8 cellular contexts compared by ENCODE assay signal in the genomic region with DNA sequence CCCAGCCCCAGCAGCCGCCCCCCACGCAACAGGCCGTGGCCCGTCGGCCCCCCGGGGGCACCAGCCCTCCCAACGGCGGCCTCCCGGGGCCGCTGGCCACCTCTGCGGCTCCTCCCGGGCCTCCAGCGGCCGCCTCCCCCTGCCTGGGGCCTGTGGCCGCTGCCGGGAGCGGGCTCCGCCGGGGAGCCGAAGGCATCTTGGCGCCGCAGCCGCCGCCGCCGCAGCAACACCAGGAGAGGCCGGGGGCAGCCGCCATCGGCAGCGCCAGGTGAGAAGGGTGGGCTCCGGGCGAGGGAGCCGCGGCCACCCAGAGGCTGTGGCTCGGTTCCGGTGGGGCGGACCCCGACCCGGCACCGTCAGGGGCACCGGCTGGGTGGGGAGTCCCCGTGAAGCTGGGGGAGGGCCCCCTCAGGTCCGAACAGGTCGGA. TPM values are rescaled to one million over a fixed set of nuclear protein-coding genes. Genes with fewer than 3 reads are reported as not detected.
DNase-seq lines count a peak whose midpoint lies in the region; ATAC-seq and TF ChIP-seq lines count a peak whose summit lies in the region.

No MANE protein-coding gene starts in this region.

- CTCF ChIA-PET in activated CD4-positive, alpha-beta T cell treated with anti-CD3 and anti-CD28 coated beads for 36 hours (lab: Charles Lee): interaction anchor here (1.5 kb wide), 1 partner anchor 40 kb away, joined by 3 read pairs; no protein-coding TSS in a partner anchor

- H3K4me1 Mint-ChIP-seq in activated CD4-positive, alpha-beta T cell treated with anti-CD3 and anti-CD28 coated beads for 36 hours: peaks cover 45% of the 10 kb centered on the region

- no peak overlapping the region for H2AFZ ChIP-seq in mesenchymal stem cell (ENCODE audit: low read depth, low read length)

- H3K4me3 ChIP-seq in Jurkat, Clone E6-1 (ENCODE audit: low read length): peak overlapping the region; percentile 97
- peak overlapping the region; percentile 79 to 95 for H3K4me3 ChIP-seq in cardiac fibroblast (replicated peaks in 1 of 2; ENCODE audit: low read depth in 2 of 2, low read length in 2 of 2)
- H3K4me3 ChIP-seq in mesenchymal stem cell (ENCODE audit: insufficient read depth in 1 of 2, low read depth in 1 of 2, low read length in 2 of 2): peak overlapping the region; percentile 88 to 95

- peak overlapping the region in 1 of 2 experiments; percentile 97 for H3K23ac ChIP-seq in mesenchymal stem cell (ENCODE audit: low read length in 2 of 2)

- H2BK12ac ChIP-seq in mesenchymal stem cell (ENCODE audit: low read length in 2 of 2): peak overlapping the region in 1 of 2 experiments; percentile 29

- peak overlapping the region; percentile 72 for H3K27ac ChIP-seq in mesenchymal stem cell (ENCODE audit: low read length, poor library complexity, severe bottlenecking)

- peak overlapping the region; percentile 81 for H2BK5ac ChIP-seq in mesenchymal stem cell (ENCODE audit: low read depth, low read length, poor library complexity, severe bottlenecking)

- POLR2A ChIA-PET in activated CD4-positive, alpha-beta T cell treated with anti-CD3 and anti-CD28 coated beads for 36 hours (lab: Charles Lee): interaction anchor here (0.7 to 4.3 kb wide), 5 partner anchors 15 to 526 kb away, joined by 3 to 33 read pairs (median 7); a partner anchor contains a TSS

- no peak for DNase-seq in activated CD4-positive, alpha-beta T cell treated with anti-CD3 and anti-CD28 coated beads for 36 hours
- no peak for DNase-seq in activated CD4-positive, alpha-beta T cell treated with anti-CD3 and anti-CD28 coated beads for 48 hours
- DNase-seq in Jurkat, Clone E6-1 (ENCODE audit: low read depth, low spot score): no peak
- no peak for DNase-seq in cardiac fibroblast (ENCODE audit: low read depth in 2 of 2)
- no peak for DNase-seq in mesenchymal stem cell
- DNase-seq in sciatic nerve (ENCODE audit: low spot score): no peak
- DNase-seq in NCI-H1092 (lab: John Stamatoyannopoulos, UW): no peak

- H2AK5ac ChIP-seq in mesenchymal stem cell (ENCODE audit: low read length, severe bottlenecking): no peak overlapping the region

- H3K4ac ChIP-seq in mesenchymal stem cell (ENCODE audit: low read depth in 1 of 2, low read length in 2 of 2): peak overlapping the region; percentile 88 to 100

- H3K27ac Mint-ChIP-seq in activated CD4-positive, alpha-beta T cell treated with anti-CD3 and anti-CD28 coated beads for 36 hours: peak overlapping the region; percentile 88

- peak overlapping the region; percentile 95 to 99 for H3K18ac ChIP-seq in mesenchymal stem cell (ENCODE audit: low read depth in 1 of 2, low read length in 2 of 2)

- peak overlapping the region; percentile 99 for H2BK120ac ChIP-seq in mesenchymal stem cell (ENCODE audit: low read depth, low read length)

- peaks cover 46% of the 10 kb centered on the region for H3K36me3 Mint-ChIP-seq in activated CD4-positive, alpha-beta T cell treated with anti-CD3 and anti-CD28 coated beads for 36 hours (ENCODE audit: low read depth)

- H3K9ac ChIP-seq in mesenchymal stem cell (ENCODE audit: low read length): peak overlapping the region; percentile 96

- intact Hi-C loops in activated CD4-positive, alpha-beta T cell treated with anti-CD3 and anti-CD28 coated beads for 36 hours (cut with DNase I, micrococcal nuclease): loop anchor here (2.0 to 10.0 kb wide), 9 partner anchors 127 to 1835 kb away; a partner anchor contains a TSS
- intact Hi-C loops in sciatic nerve (cut with DNase I): loop anchor here (10.0 kb wide), 1 partner anchor 131 kb away; a partner anchor contains a TSS

- ATAC-seq in activated CD4-positive, alpha-beta T cell treated with anti-CD3 and anti-CD28 coated beads for 36 hours: peak; percentile 0
- no peak for ATAC-seq in GM19324 (IDR thresholded peaks at IDR 0.05; ENCODE audit: low FRiP score, unreplicated experiment)
- ATAC-seq in sciatic nerve: no peak

- peaks cover 32 to 45% of the 10 kb centered on the region in 2 experiments for H3K36me3 ChIP-seq in mesenchymal stem cell (ENCODE audit: control insufficient read depth in 1 of 2, insufficient read depth in 2 of 2, low read depth in 1 of 2, low read length in 2 of 2)

- WGBS in mesenchymal stem cell: under 1% methylated on average over 35 of the region's 44 CpGs

- H3K4me1 ChIP-seq in mesenchymal stem cell (ENCODE audit: control insufficient read depth, insufficient read depth, low read depth, low read length): peaks cover 6% of the 10 kb centered on the region

- H3K4me3 Mint-ChIP-seq in activated CD4-positive, alpha-beta T cell treated with anti-CD3 and anti-CD28 coated beads for 36 hours: peak overlapping the region; percentile 96

- H3K14ac ChIP-seq in mesenchymal stem cell (ENCODE audit: low read length in 2 of 2): peak overlapping the region; percentile 95 to 99

- no peak for TF ChIP-seq CTCF in cardiac fibroblast (IDR thresholded peaks at IDR 0.05; ENCODE audit: low read depth, low read length)

- H3K79me1 ChIP-seq in mesenchymal stem cell (replicated peaks; ENCODE audit: low read length, poor library complexity, severe bottlenecking): peaks cover 14% of the 10 kb centered on the region

- no peaks in the 10 kb centered on the region for H3K27me3 Mint-ChIP-seq in activated CD4-positive, alpha-beta T cell treated with anti-CD3 and anti-CD28 coated beads for 36 hours

- no peaks in the 10 kb centered on the region for H3K9me3 ChIP-seq in mesenchymal stem cell (ENCODE audit: control insufficient read depth, low read length)

- no peaks in the 10 kb centered on the region for H3K27me3 ChIP-seq in mesenchymal stem cell (ENCODE audit: control insufficient read depth in 1 of 2, insufficient read depth in 1 of 2, low read length in 2 of 2)

- peak overlapping the region; percentile 83 for H4K8ac ChIP-seq in mesenchymal stem cell (ENCODE audit: low read length)

- H3K4me2 ChIP-seq in mesenchymal stem cell (ENCODE audit: low read length, poor library complexity, severe bottlenecking): peak overlapping the region; percentile 51

- peak overlapping the region; percentile 97 for H2BK15ac ChIP-seq in mesenchymal stem cell (ENCODE audit: low read depth, poor library complexity, severe bottlenecking)

- peak overlapping the region; percentile 97 for H4K91ac ChIP-seq in mesenchymal stem cell (ENCODE audit: low read length)

- no peaks in the 10 kb centered on the region for H3K9me3 Mint-ChIP-seq in activated CD4-positive, alpha-beta T cell treated with anti-CD3 and anti-CD28 coated beads for 36 hours (ENCODE audit: low read depth)

RNA-seq across cellular contexts. Expression of a gene that starts 0.5 kb away (rescaled TPM):
- total RNA-seq in activated CD4-positive, alpha-beta T cell treated with anti-CD3 and anti-CD28 coated beads for 36 hours: 100 to 1,000 TPM; 298 to 319 TPM
- 184 TPM for polyA plus RNA-seq in Jurkat, Clone E6-1 (2012; ENCODE audit: insufficient read depth, insufficient read length)
- polyA plus RNA-seq in mesenchymal stem cell (2013, experiment 1 of 2): 139 TPM
- 131 TPM for polyA plus RNA-seq in mesenchymal stem cell (2013, experiment 2 of 2)
- 116 TPM for total RNA-seq in sciatic nerve

RNA-seq across cellular contexts. Expression of a gene that starts 22.8 kb away (rescaled TPM):
- total RNA-seq in activated CD4-positive, alpha-beta T cell treated with anti-CD3 and anti-CD28 coated beads for 36 hours: 100 to 1,000 TPM; 224 to 241 TPM
- polyA plus RNA-seq in Jurkat, Clone E6-1 (2012; ENCODE audit: insufficient read depth, insufficient read length): 418 TPM
- polyA plus RNA-seq in mesenchymal stem cell (2013, experiment 1 of 2): 102 TPM
- 104 TPM for polyA plus RNA-seq in mesenchymal stem cell (2013, experiment 2 of 2)
- 69.4 TPM for total RNA-seq in sciatic nerve

RNA-seq across cellular contexts. Expression of a gene that starts 40.3 kb away (rescaled TPM):
- total RNA-seq in activated CD4-positive, alpha-beta T cell treated with anti-CD3 and anti-CD28 coated beads for 36 hours: 10 to 100 TPM; 34.8 to 49.4 TPM
- polyA plus RNA-seq in Jurkat, Clone E6-1 (2012; ENCODE audit: insufficient read depth, insufficient read length): 45.9 TPM
- 29.1 TPM for polyA plus RNA-seq in mesenchymal stem cell (2013, experiment 1 of 2)
- polyA plus RNA-seq in mesenchymal stem cell (2013, experiment 2 of 2): 28.9 TPM
- total RNA-seq in sciatic nerve: 67.0 TPM

RNA-seq across cellular contexts. Expression of a gene that starts 55.0 kb away (rescaled TPM):
- 1 to 10 TPM; 2.8 to 3.4 TPM for total RNA-seq in activated CD4-positive, alpha-beta T cell treated with anti-CD3 and anti-CD28 coated beads for 36 hours
- polyA plus RNA-seq in Jurkat, Clone E6-1 (2012; ENCODE audit: insufficient read depth, insufficient read length): 5.8 TPM
- polyA plus RNA-seq in mesenchymal stem cell (2013, experiment 1 of 2): 0.54 TPM
- 0.42 TPM for polyA plus RNA-seq in mesenchymal stem cell (2013, experiment 2 of 2)
- 0.89 TPM for total RNA-seq in sciatic nerve
